15 cellular contexts compared by ENCODE assay signal in genomic region chr4:8202108-8202507, GRCh38. TPM values are rescaled to one million over a fixed set of nuclear protein-coding genes. Genes with fewer than 3 reads are reported as not detected.
DNase-seq lines count a peak whose midpoint lies in the region; ATAC-seq and TF ChIP-seq lines count a peak whose summit lies in the region.
"Had no signal": no experiment of that assay in that cellular context is flagged by ENCODE, and none has a peak within 500 bp of the region (broad histone marks: within the 10 kb centered on the region; RNA-seq: fewer than 3 reads in every experiment).

No MANE protein-coding gene starts in this region.

- CTCF ChIA-PET in naive thymus-derived CD4-positive, alpha-beta T cell (lab: Charles Lee), result interaction anchor here (1.1 kb wide), 1 partner anchor 41 kb away, joined by 3 read pairs; no protein-coding TSS in a partner anchor

- peak overlapping the region; percentile 85 for H3K27ac Mint-ChIP-seq in activated T-helper 17 cell treated with anti-CD3 and anti-CD28 coated beads, Interleukin-2, amount 50 U/mL, for 72 hours
- peak overlapping the region in 6 of 9 donors; percentile 41 to 99 (median 95) for H3K27ac Mint-ChIP-seq in naive thymus-derived CD4-positive, alpha-beta T cell

- no peak for TF ChIP-seq CTCF in BE2C (IDR thresholded peaks at IDR 0.05; ENCODE audit: low read depth, low read length)
- TF ChIP-seq CTCF in GM12875 (IDR thresholded peaks at IDR 0.05; ENCODE audit: borderline replicate concordance, insufficient read depth, low read depth, low read length), result no peak

- DNase-seq in BE2C, result no peak
- DNase-seq in naive thymus-derived CD4-positive, alpha-beta T cell, result no peak
- no peak for DNase-seq in activated CD8-positive, alpha-beta memory T cell treated with anti-CD3 and anti-CD28 coated beads for 24 hours
- DNase-seq: DMS53, left cardiac atrium, NCI-H1417, small intestine, testis had no signal

- ATAC-seq in activated T-helper 17 cell treated with anti-CD3 and anti-CD28 coated beads, Interleukin-2, amount 50 U/mL, for 72 hours (replicated peaks), result no peak
- no peak for ATAC-seq in naive thymus-derived CD4-positive, alpha-beta T cell
- ATAC-seq in GM21576 (IDR thresholded peaks at IDR 0.05; ENCODE audit: unreplicated experiment) (no peak), GM19452 (IDR thresholded peaks at IDR 0.05; ENCODE audit: unreplicated experiment) (no peak), HG03097 (IDR thresholded peaks at IDR 0.05; ENCODE audit: low FRiP score, unreplicated experiment) (no peak)
- ATAC-seq: left cardiac atrium, Panc1 had no signal

- H3K9me3 ChIP-seq in BE2C, result no peaks in the 10 kb centered on the region
- H3K9me3 ChIP-seq in naive thymus-derived CD4-positive, alpha-beta T cell (ENCODE audit: control insufficient read depth in 2 of 3, low read length in 3 of 3), result no peaks in the 10 kb centered on the region
- H3K9me3 ChIP-seq: testis had no signal

- H3K4me1 Mint-ChIP-seq in activated T-helper 17 cell treated with anti-CD3 and anti-CD28 coated beads, Interleukin-2, amount 50 U/mL, for 72 hours, result peaks cover 18% of the 10 kb centered on the region
- peaks cover 29 to 55% (median 49%) of the 10 kb centered on the region in 7 donors for H3K4me1 Mint-ChIP-seq in naive thymus-derived CD4-positive, alpha-beta T cell

- H3K4me1 ChIP-seq in BE2C, result peaks cover 59% of the 10 kb centered on the region
- peaks cover 22 to 27% of the 10 kb centered on the region in 2 donors for H3K4me1 ChIP-seq in naive thymus-derived CD4-positive, alpha-beta T cell (ENCODE audit: control insufficient read depth in 2 of 2, insufficient read depth in 2 of 2, low read length in 2 of 2)

- H3K27me3 Mint-ChIP-seq in activated T-helper 17 cell treated with anti-CD3 and anti-CD28 coated beads, Interleukin-2, amount 50 U/mL, for 72 hours, result no peaks in the 10 kb centered on the region
- no peaks in the 10 kb centered on the region for H3K27me3 Mint-ChIP-seq in naive thymus-derived CD4-positive, alpha-beta T cell

- no peak overlapping the region for H3K27ac ChIP-seq in naive thymus-derived CD4-positive, alpha-beta T cell (ENCODE audit: low read depth, low read length)

- peak overlapping the region; percentile 91 for H3K4me3 Mint-ChIP-seq in activated T-helper 17 cell treated with anti-CD3 and anti-CD28 coated beads, Interleukin-2, amount 50 U/mL, for 72 hours
- peak overlapping the region in 7 of 10 donors; percentile 51 to 98 (median 95) for H3K4me3 Mint-ChIP-seq in naive thymus-derived CD4-positive, alpha-beta T cell

- peaks cover 5% of the 10 kb centered on the region; the same call in 1 of the 2 replicates for H3K36me3 ChIP-seq in BE2C
- H3K36me3 ChIP-seq in naive thymus-derived CD4-positive, alpha-beta T cell (ENCODE audit: control insufficient read depth in 2 of 3, insufficient read depth in 3 of 3, low read length in 3 of 3), result peaks cover 0 to 29% (median 0%) of the 10 kb centered on the region in 3 experiments

- no peaks in the 10 kb centered on the region for H3K9me3 Mint-ChIP-seq in activated T-helper 17 cell treated with anti-CD3 and anti-CD28 coated beads, Interleukin-2, amount 50 U/mL, for 72 hours
- no peaks in the 10 kb centered on the region for H3K9me3 Mint-ChIP-seq in naive thymus-derived CD4-positive, alpha-beta T cell

- H3K36me3 Mint-ChIP-seq in activated T-helper 17 cell treated with anti-CD3 and anti-CD28 coated beads, Interleukin-2, amount 50 U/mL, for 72 hours (ENCODE audit: low read depth), result peaks cover 3% of the 10 kb centered on the region
- peaks cover 0 to under 1% (median 0%) of the 10 kb centered on the region in 5 donors for H3K36me3 Mint-ChIP-seq in naive thymus-derived CD4-positive, alpha-beta T cell

- H3K4me3 ChIP-seq in BE2C (ENCODE audit: low read depth, low read length) (peak overlapping the region; percentile 13), GM12875 (ENCODE audit: low read depth, low read length) (peak overlapping the region; percentile 62)
- no peak overlapping the region for H3K4me3 ChIP-seq in naive thymus-derived CD4-positive, alpha-beta T cell (ENCODE audit: low read length)
- H3K4me3 ChIP-seq: testis had no signal

- intact Hi-C loops in naive thymus-derived CD4-positive, alpha-beta T cell (cut with micrococcal nuclease), result no loop called here

- H3K27me3 ChIP-seq in BE2C, result no peaks in the 10 kb centered on the region
- H3K27me3 ChIP-seq in naive thymus-derived CD4-positive, alpha-beta T cell (ENCODE audit: control insufficient read depth in 2 of 2, insufficient read depth in 2 of 2, low read length in 2 of 2), result no peaks in the 10 kb centered on the region
- H3K27me3 ChIP-seq: testis had no signal

- POLR2A ChIA-PET in naive thymus-derived CD4-positive, alpha-beta T cell (lab: Charles Lee), result interaction anchor here (0.6 to 1.0 kb wide), 3 partner anchors 10 to 43 kb away, joined by 3 to 5 read pairs (median 4); no protein-coding TSS in a partner anchor

RNA-seq across cellular contexts. Expression of gene SH3TC1, which starts 3.0 kb away (rescaled TPM):
- polyA plus RNA-seq in BE2C (2012; ENCODE audit: insufficient read depth, insufficient read length, low read depth), result 43.1 TPM
- 10 to 100 TPM; 23.1 to 37.4 TPM for total RNA-seq in activated T-helper 17 cell treated with anti-CD3 and anti-CD28 coated beads, Interleukin-2, amount 50 U/mL, for 72 hours
- 100 to 1,000 TPM in 1 of 5 experiments, 10 to 100 TPM in 4; 33.8 to 120 (median 41.2) TPM for total RNA-seq in naive thymus-derived CD4-positive, alpha-beta T cell
- polyA plus RNA-seq in naive thymus-derived CD4-positive, alpha-beta T cell, result 10 to 100 TPM in 1 of 2 donors, 1 to 10 TPM in 1; 6.5 to 12.1 TPM

RNA-seq across cellular contexts. Expression of gene ABLIM2, which starts 43.5 kb away (rescaled TPM):
- polyA plus RNA-seq in BE2C (2012; ENCODE audit: insufficient read depth, insufficient read length, low read depth), result 10.1 TPM
- under 1 TPM; 0.53 to 0.82 TPM for total RNA-seq in activated T-helper 17 cell treated with anti-CD3 and anti-CD28 coated beads, Interleukin-2, amount 50 U/mL, for 72 hours
- 1 to 10 TPM in 4 of 5 experiments, under 1 TPM in 1; 0.22 to 4.9 (median 3.1) TPM for total RNA-seq in naive thymus-derived CD4-positive, alpha-beta T cell
- 1 to 10 TPM in 1 of 2 donors, under 1 TPM in 1; 0.99 to 5.8 TPM for polyA plus RNA-seq in naive thymus-derived CD4-positive, alpha-beta T cell
- polyA plus RNA-seq: AG04450 had no signal
